In genomic region chr18:27061488-27062095, GRCh38 we compare ENCODE assay signal across 1 cellular context.
TF ChIP-seq lines count a peak whose summit lies in the region.

No MANE protein-coding gene starts in this region.

TF ChIP-seq in HepG2, 621 proteins besides CTCF, POLR2A, EP300 and RAD21 (continued from another document and continues in another):
- TF ChIP-seq ZBTB40 (IDR thresholded peaks at IDR 0.05): no peak
- no peak for TF ChIP-seq ZBTB40 (CRISPR knock-in tag; IDR thresholded peaks at IDR 0.05)
- TF ChIP-seq NFATC3 (CRISPR knock-in tag; IDR thresholded peaks at IDR 0.05): no peak
- TF ChIP-seq CEBPG (CRISPR knock-in tag; IDR thresholded peaks at IDR 0.05): peak; percentile 81
- no peak for TF ChIP-seq REST (IDR thresholded peaks at IDR 0.05; ENCODE audit: borderline replicate concordance in 1 of 2, low read depth in 1 of 2, low read length in 2 of 2)
- TF ChIP-seq ZBTB33 (CRISPR knock-in tag; IDR thresholded peaks at IDR 0.05): no peak
- 0 out of 2 replicates have a peak, but pooled peaks have one; percentile 33 for TF ChIP-seq KDM6A (CRISPR knock-in tag; IDR thresholded peaks at IDR 0.05; ENCODE audit: low read depth)
- TF ChIP-seq ZBTB26 (CRISPR knock-in tag; IDR thresholded peaks at IDR 0.05; ENCODE audit: borderline replicate concordance): peak; percentile 88
- TF ChIP-seq ATF3 (CRISPR knock-in tag; IDR thresholded peaks at IDR 0.05): peak; percentile 83
- peak; percentile 30; the same call in 1 of the 2 replicates for TF ChIP-seq ARID5B (CRISPR knock-in tag; IDR thresholded peaks at IDR 0.05)
- no peak for TF ChIP-seq ZBTB7B (CRISPR knock-in tag; IDR thresholded peaks at IDR 0.05)
- peak; percentile 77; the same call in 1 of the 2 replicates for TF ChIP-seq NCOR1 (IDR thresholded peaks at IDR 0.05; ENCODE audit: borderline replicate concordance, low read length)
- TF ChIP-seq HNF4A (CRISPR knock-in tag; IDR thresholded peaks at IDR 0.05): peak; percentile 76
- TF ChIP-seq CBFB (CRISPR knock-in tag; IDR thresholded peaks at IDR 0.05): no peak
- peak; percentile 63; the same call in 1 of the 2 replicates for TF ChIP-seq ZNF281 (CRISPR knock-in tag; IDR thresholded peaks at IDR 0.05; ENCODE audit: borderline replicate concordance)
- no peak for TF ChIP-seq ZNF557 (CRISPR knock-in tag; IDR thresholded peaks at IDR 0.05)
- TF ChIP-seq HDAC6 (IDR thresholded peaks at IDR 0.05; ENCODE audit: low read depth, low read length): no peak
- no peak for TF ChIP-seq HMGA1 (CRISPR knock-in tag; conservative IDR thresholded peaks at IDR 0.05)
- TF ChIP-seq KDM1A (CRISPR knock-in tag; IDR thresholded peaks at IDR 0.05): peak; percentile 45; the same call in 1 of the 2 replicates
- no peak for TF ChIP-seq MTERF4 (CRISPR knock-in tag; IDR thresholded peaks at IDR 0.05)
- TF ChIP-seq ZBTB14 (CRISPR knock-in tag; IDR thresholded peaks at IDR 0.05): no peak
- TF ChIP-seq LBX2 (CRISPR knock-in tag; IDR thresholded peaks at IDR 0.05; ENCODE audit: borderline replicate concordance): no peak
- TF ChIP-seq JUN (CRISPR knock-in tag; IDR thresholded peaks at IDR 0.05): no peak
